ENCODE assay signal across 2 cellular contexts in genomic region chr16:66057056-66057455, GRCh38.
TF ChIP-seq lines count a peak whose summit lies in the region.

No MANE protein-coding gene starts in this region.

TF ChIP-seq in IMR-90, 13 proteins besides CTCF, POLR2A, EP300 and RAD21:
- TF ChIP-seq BHLHE40 (IDR thresholded peaks at IDR 0.05; ENCODE audit: low read depth, low read length) (no peak), CEBPB (IDR thresholded peaks at IDR 0.05; ENCODE audit: low read depth, low read length) (no peak), FOS (IDR thresholded peaks at IDR 0.05; ENCODE audit: low read depth, low read length) (no peak), RCOR1 (IDR thresholded peaks at IDR 0.05; ENCODE audit: insufficient replicate concordance, low read length) (no peak), RFX5 (IDR thresholded peaks at IDR 0.05; ENCODE audit: low read depth, low read length) (no peak), ELK1 (IDR thresholded peaks at IDR 0.05; ENCODE audit: borderline replicate concordance, low read depth, low read length) (no peak), NFE2L2 (IDR thresholded peaks at IDR 0.05; ENCODE audit: low read depth, low read length) (no peak), CHD1 (IDR thresholded peaks at IDR 0.05; ENCODE audit: low read depth, low read length) (no peak), USF2 (IDR thresholded peaks at IDR 0.05; ENCODE audit: low read depth, low read length) (no peak), SMC3 (IDR thresholded peaks at IDR 0.05; ENCODE audit: low read depth, low read length) (no peak), MAZ (IDR thresholded peaks at IDR 0.05; ENCODE audit: borderline replicate concordance, low read depth, low read length) (no peak), MXI1 (IDR thresholded peaks at IDR 0.05; ENCODE audit: borderline replicate concordance, low read depth, low read length) (no peak), MAFK (IDR thresholded peaks at IDR 0.05; ENCODE audit: low read depth, low read length) (no peak)

TF ChIP-seq in H1, 55 proteins besides CTCF, POLR2A, EP300 and RAD21:
- no peak for TF ChIP-seq CREB1 (IDR thresholded peaks at IDR 0.05)
- no peak for TF ChIP-seq SUZ12 (IDR thresholded peaks at IDR 0.05; ENCODE audit: low read length)
